1 cellular context compared by ENCODE assay signal in genomic region chr3:172046268-172046915, GRCh38.
TF ChIP-seq lines count a peak whose summit lies in the region.

No MANE protein-coding gene starts in this region.

TF ChIP-seq in endothelial cell of umbilical vein, 7 proteins besides CTCF, POLR2A, EP300 and RAD21:
- TF ChIP-seq POLR2AphosphoS5 (IDR thresholded peaks at IDR 0.05; ENCODE audit: insufficient read depth, low read depth, low read length) (no peak), JUN (IDR thresholded peaks at IDR 0.05; ENCODE audit: borderline replicate concordance, insufficient read depth, insufficient read length, low read depth) (no peak), EZH2 (IDR thresholded peaks at IDR 0.05; ENCODE audit: borderline replicate concordance, low read depth, low read length, severe bottlenecking) (no peak), FOS (IDR thresholded peaks at IDR 0.05; ENCODE audit: borderline replicate concordance, insufficient read depth, low read length) (no peak), MYC (IDR thresholded peaks at IDR 0.05; ENCODE audit: low read depth, low read length) (no peak), MAX (IDR thresholded peaks at IDR 0.05; ENCODE audit: insufficient read depth, insufficient read length) (no peak), GATA2 (IDR thresholded peaks at IDR 0.05; ENCODE audit: insufficient read depth, insufficient read length, low read depth, low read length) (no peak)
